8 cellular contexts compared by ENCODE assay signal in the genomic region with DNA sequence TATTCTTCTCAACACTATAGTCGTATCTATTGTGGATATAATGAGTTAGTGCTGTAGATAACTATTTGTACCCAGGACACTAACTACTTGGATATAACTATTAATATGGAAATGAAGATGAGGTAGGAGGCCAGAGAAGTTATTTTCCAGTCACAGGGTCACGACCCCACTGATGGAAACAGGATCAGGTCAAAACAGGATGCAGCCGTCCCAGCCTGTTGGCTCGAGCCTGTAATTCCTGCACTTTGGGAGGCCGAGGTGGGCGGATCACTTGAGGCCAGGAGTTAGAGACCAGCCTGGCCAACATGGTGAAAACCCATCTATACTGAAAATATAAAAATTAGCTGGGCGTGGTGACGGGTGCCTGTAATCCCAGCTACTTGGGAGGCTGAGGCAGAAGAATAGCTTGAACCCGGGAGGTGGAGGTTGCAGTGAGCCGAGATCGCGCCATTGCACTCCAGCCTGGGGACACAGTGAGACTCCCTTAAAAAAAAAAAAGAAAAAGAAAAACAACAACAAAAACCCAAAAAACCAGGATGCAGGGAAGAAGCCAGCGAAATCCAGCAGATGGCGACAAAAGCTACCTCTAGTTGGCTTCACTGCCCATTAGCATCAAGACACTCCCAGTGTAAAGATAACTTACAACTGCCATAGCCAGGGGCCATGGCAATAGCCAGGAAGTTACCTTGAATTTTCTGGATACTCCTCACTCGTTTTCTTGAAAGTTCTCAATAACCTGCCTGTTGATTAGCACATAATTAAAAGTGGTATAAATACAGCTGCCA. TPM values are rescaled to one million over a fixed set of nuclear protein-coding genes. Genes with fewer than 3 reads are reported as not detected.
A peak's percentile ranks its signal among the peaks of the same experiment; 100 is the strongest.
DNase-seq lines count a peak whose midpoint lies in the region; FAIRE-seq and TF ChIP-seq lines count a peak whose summit lies in the region.

No MANE protein-coding gene starts in this region.

- H3K4me1 Mint-ChIP-seq in activated T-cell treated with anti-CD3 and anti-CD28 coated beads, Interleukin-2, amount 50 U/mL, for 24 hours (ENCODE audit: low read depth) = no peaks in the 10 kb centered on the region

- TF ChIP-seq CTCF in fibroblast of the aortic adventitia (IDR thresholded peaks at IDR 0.05; ENCODE audit: insufficient read depth, low read length) = peak; percentile 55

- peaks cover 26% of the 10 kb centered on the region for H3K27me3 Mint-ChIP-seq in activated T-cell treated with anti-CD3 and anti-CD28 coated beads, Interleukin-2, amount 50 U/mL, for 24 hours

- no peak overlapping the region for H3K27ac Mint-ChIP-seq in activated T-cell treated with anti-CD3 and anti-CD28 coated beads, Interleukin-2, amount 50 U/mL, for 24 hours

- H3K4me3 ChIP-seq in fibroblast of the aortic adventitia (ENCODE audit: low read depth, low read length) = no peak overlapping the region

- H3K4me3 Mint-ChIP-seq in activated T-cell treated with anti-CD3 and anti-CD28 coated beads, Interleukin-2, amount 50 U/mL, for 24 hours = no peak overlapping the region

- DNase-seq in DMS53 treated with DMSO at 0.1 percent for 48 hours (lab: John Stamatoyannopoulos, UW; ENCODE audit: unreplicated experiment) = peak; percentile 30
- DNase-seq in HCEC 1CT = peak; percentile 3
- DNase-seq in OCI-M1 (lab: John Stamatoyannopoulos, UW) = peak; percentile 76
- DNase-seq in fibroblast of the aortic adventitia (ENCODE audit: low read depth) = peak; percentile 27
- DNase-seq in NCI-H1048 (lab: John Stamatoyannopoulos, UW) = no peak
- no peak for DNase-seq in RCC 7860 (ENCODE audit: low spot score)
- no peak for DNase-seq in activated T-cell treated with anti-CD3 and anti-CD28 coated beads, Interleukin-2, amount 50 U/mL, for 24 hours
- no peak for DNase-seq in activated effector memory CD4-positive, alpha-beta T cell treated with Interleukin-2 at 50 U/mL for 16 hours

- no peaks in the 10 kb centered on the region for H3K36me3 Mint-ChIP-seq in activated T-cell treated with anti-CD3 and anti-CD28 coated beads, Interleukin-2, amount 50 U/mL, for 24 hours (ENCODE audit: low read depth)

- no peaks in the 10 kb centered on the region for H3K9me3 Mint-ChIP-seq in activated T-cell treated with anti-CD3 and anti-CD28 coated beads, Interleukin-2, amount 50 U/mL, for 24 hours

- no peak for FAIRE-seq in RCC 7860 (lab: Jason Lieb, UNC)

RNA-seq across cellular contexts. Expression of a gene that starts 37.9 kb away (rescaled TPM):
- total RNA-seq in fibroblast of the aortic adventitia (ENCODE audit: low replicate concordance) = 5.5 and 6.0 TPM in 2 replicates

Comparison
In these comparisons a context has a peak if more than half of its experiments do, and no peak if none do; other contexts are left out.
1. DNase-seq: peak in DMS53 treated with DMSO at 0.1 percent for 48 hours (single experiment), HCEC 1CT (single experiment), OCI-M1 (single experiment) and fibroblast of the aortic adventitia (single experiment); none in NCI-H1048 (single experiment), RCC 7860 (single experiment), activated T-cell treated with anti-CD3 and anti-CD28 coated beads, Interleukin-2, amount 50 U/mL, for 24 hours (single experiment) and activated effector memory CD4-positive, alpha-beta T cell treated with Interleukin-2 at 50 U/mL for 16 hours (single experiment).